Comparison of ENCODE assay signal across 11 cellular contexts in the genomic region with DNA sequence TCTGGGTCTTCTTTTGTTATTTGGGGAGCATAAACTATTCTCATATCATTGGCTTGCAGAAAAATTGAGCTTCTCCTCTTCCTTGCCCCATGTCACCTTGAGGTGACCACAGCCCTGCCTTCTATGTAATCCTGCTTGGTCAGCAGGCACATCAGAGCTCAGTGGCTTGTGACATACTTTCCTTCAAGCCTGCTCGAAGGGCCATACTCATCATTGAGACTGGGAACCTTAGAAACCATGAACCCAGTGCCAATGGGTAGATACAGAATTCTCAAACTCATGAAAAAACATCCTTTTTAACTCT. TPM values are rescaled to one million over a fixed set of nuclear protein-coding genes. Genes with fewer than 3 reads are reported as not detected.
DNase-seq lines count a peak whose midpoint lies in the region; ATAC-seq and TF ChIP-seq lines count a peak whose summit lies in the region.
"Had no signal": no experiment of that assay in that cellular context is flagged by ENCODE, and none has a peak within 500 bp of the region (broad histone marks: within the 10 kb centered on the region; RNA-seq: fewer than 3 reads in every experiment).

No MANE protein-coding gene starts in this region.

- TF ChIP-seq CTCF in WTC11 (IDR thresholded peaks at IDR 0.05) = no peak

- peak overlapping the region; percentile 35 for H3K4me3 Mint-ChIP-seq in activated naive CD4-positive, alpha-beta T cell treated with anti-CD3 and anti-CD28 coated beads, Interleukin-2, amount 50 U/mL, for 24 hours
- peak overlapping the region; percentile 59 for H3K4me3 Mint-ChIP-seq in activated CD8-positive, alpha-beta T cell treated with anti-CD3 and anti-CD28 coated beads, Interleukin-2, amount 10 ng/mL, durations not matched to agents 7 days and 5 days
- no peak overlapping the region for H3K4me3 Mint-ChIP-seq in WTC11

- POLR2A ChIA-PET in activated CD8-positive, alpha-beta T cell treated with anti-CD3 and anti-CD28 coated beads, Interleukin-2, amount 10 ng/mL, durations not matched to agents 7 days and 5 days (lab: Charles Lee) = interaction anchor here (0.8 to 4.4 kb wide), 5 partner anchors 19 to 142 kb away, joined by 3 to 28 read pairs (median 5); a partner anchor contains a TSS
- POLR2A ChIA-PET in WTC11 (lab: Charles Lee) = no interaction called here

- peaks cover 2% of the 10 kb centered on the region for H3K27me3 Mint-ChIP-seq in activated naive CD4-positive, alpha-beta T cell treated with anti-CD3 and anti-CD28 coated beads, Interleukin-2, amount 50 U/mL, for 24 hours
- H3K27me3 Mint-ChIP-seq in activated CD8-positive, alpha-beta T cell treated with anti-CD3 and anti-CD28 coated beads, Interleukin-2, amount 10 ng/mL, durations not matched to agents 7 days and 5 days (ENCODE audit: low read depth) = peaks cover 2% of the 10 kb centered on the region
- H3K27me3 Mint-ChIP-seq in WTC11 (ENCODE audit: low read depth) = peaks cover 7% of the 10 kb centered on the region

- no peaks in the 10 kb centered on the region for H3K36me3 Mint-ChIP-seq in activated naive CD4-positive, alpha-beta T cell treated with anti-CD3 and anti-CD28 coated beads, Interleukin-2, amount 50 U/mL, for 24 hours
- H3K36me3 Mint-ChIP-seq in activated CD8-positive, alpha-beta T cell treated with anti-CD3 and anti-CD28 coated beads, Interleukin-2, amount 10 ng/mL, durations not matched to agents 7 days and 5 days (ENCODE audit: low read depth) = peaks cover 56% of the 10 kb centered on the region
- H3K36me3 Mint-ChIP-seq in WTC11 = peaks cover 16% of the 10 kb centered on the region

- H3K27ac Mint-ChIP-seq in activated naive CD4-positive, alpha-beta T cell treated with anti-CD3 and anti-CD28 coated beads, Interleukin-2, amount 50 U/mL, for 24 hours = no peak overlapping the region
- peak overlapping the region; percentile 91 for H3K27ac Mint-ChIP-seq in activated CD8-positive, alpha-beta T cell treated with anti-CD3 and anti-CD28 coated beads, Interleukin-2, amount 10 ng/mL, durations not matched to agents 7 days and 5 days
- H3K27ac Mint-ChIP-seq in WTC11 = no peak overlapping the region

- DNase-seq in activated naive CD4-positive, alpha-beta T cell (lab: John Stamatoyannopoulos, UW) = no peak
- no peak for DNase-seq in activated CD8-positive, alpha-beta T cell treated with anti-CD3 and anti-CD28 coated beads, Interleukin-2, amount 10 ng/mL, durations not matched to agents 7 days and 5 days
- DNase-seq in NCI-H1048 (lab: John Stamatoyannopoulos, UW) = no peak
- no peak for DNase-seq in NCI-H2029 (lab: John Stamatoyannopoulos, UW)
- no peak for DNase-seq in glomerular visceral epithelial cell (ENCODE audit: extremely low spot score)
- no peak for DNase-seq in WTC11 (ENCODE audit: low spot score)
- DNase-seq: erythroblast, NCI-H524 had no signal

- H3K4me1 Mint-ChIP-seq in activated naive CD4-positive, alpha-beta T cell treated with anti-CD3 and anti-CD28 coated beads, Interleukin-2, amount 50 U/mL, for 24 hours = peaks cover 44% of the 10 kb centered on the region
- H3K4me1 Mint-ChIP-seq in activated CD8-positive, alpha-beta T cell treated with anti-CD3 and anti-CD28 coated beads, Interleukin-2, amount 10 ng/mL, durations not matched to agents 7 days and 5 days (ENCODE audit: low read depth) = peaks cover 84% of the 10 kb centered on the region
- peaks cover 11% of the 10 kb centered on the region; the same call in 1 of the 2 replicates for H3K4me1 Mint-ChIP-seq in WTC11

- CTCF ChIA-PET in activated CD8-positive, alpha-beta T cell treated with anti-CD3 and anti-CD28 coated beads, Interleukin-2, amount 10 ng/mL, durations not matched to agents 7 days and 5 days (lab: Charles Lee) = interaction anchor here (0.8 to 10.1 kb wide), 10 partner anchors 15 to 263 kb away, joined by 3 to 198 read pairs (median 8); a partner anchor contains a TSS
- CTCF ChIA-PET in WTC11 (lab: Charles Lee) = no interaction called here

- ATAC-seq in HG03097 (IDR thresholded peaks at IDR 0.05; ENCODE audit: low FRiP score, unreplicated experiment) (peak; percentile 27), WTC11 (no peak)
- peak; percentile 14 for ATAC-seq in activated CD8-positive, alpha-beta T cell treated with anti-CD3 and anti-CD28 coated beads, Interleukin-2, amount 10 ng/mL, durations not matched to agents 7 days and 5 days
- ATAC-seq: SK-N-SH treated with all-trans-retinoic acid at 6 μM for 48 hours had no signal

- no peaks in the 10 kb centered on the region for H3K9me3 Mint-ChIP-seq in activated naive CD4-positive, alpha-beta T cell treated with anti-CD3 and anti-CD28 coated beads, Interleukin-2, amount 50 U/mL, for 24 hours
- H3K9me3 Mint-ChIP-seq in activated CD8-positive, alpha-beta T cell treated with anti-CD3 and anti-CD28 coated beads, Interleukin-2, amount 10 ng/mL, durations not matched to agents 7 days and 5 days (ENCODE audit: insufficient read depth) = peaks cover 35% of the 10 kb centered on the region
- peaks cover 44% of the 10 kb centered on the region for H3K9me3 Mint-ChIP-seq in WTC11

TF ChIP-seq in WTC11, 78 proteins besides CTCF, POLR2A, EP300 and RAD21 (continues in another document):
- TF ChIP-seq NFATC4 (CRISPR knock-in tag; IDR thresholded peaks at IDR 0.05) (no peak), ZNF396 (CRISPR knock-in tag; IDR thresholded peaks at IDR 0.05; ENCODE audit: borderline replicate concordance) (no peak), TEAD1 (CRISPR knock-in tag; IDR thresholded peaks at IDR 0.05) (no peak), CREM (CRISPR knock-in tag; IDR thresholded peaks at IDR 0.05) (no peak), ZNF263 (CRISPR knock-in tag; IDR thresholded peaks at IDR 0.05; ENCODE audit: low read depth) (no peak), SOX15 (CRISPR knock-in tag; IDR thresholded peaks at IDR 0.05) (no peak), ATF1 (CRISPR knock-in tag; IDR thresholded peaks at IDR 0.05) (no peak)
- TF ChIP-seq, protein P1, sequence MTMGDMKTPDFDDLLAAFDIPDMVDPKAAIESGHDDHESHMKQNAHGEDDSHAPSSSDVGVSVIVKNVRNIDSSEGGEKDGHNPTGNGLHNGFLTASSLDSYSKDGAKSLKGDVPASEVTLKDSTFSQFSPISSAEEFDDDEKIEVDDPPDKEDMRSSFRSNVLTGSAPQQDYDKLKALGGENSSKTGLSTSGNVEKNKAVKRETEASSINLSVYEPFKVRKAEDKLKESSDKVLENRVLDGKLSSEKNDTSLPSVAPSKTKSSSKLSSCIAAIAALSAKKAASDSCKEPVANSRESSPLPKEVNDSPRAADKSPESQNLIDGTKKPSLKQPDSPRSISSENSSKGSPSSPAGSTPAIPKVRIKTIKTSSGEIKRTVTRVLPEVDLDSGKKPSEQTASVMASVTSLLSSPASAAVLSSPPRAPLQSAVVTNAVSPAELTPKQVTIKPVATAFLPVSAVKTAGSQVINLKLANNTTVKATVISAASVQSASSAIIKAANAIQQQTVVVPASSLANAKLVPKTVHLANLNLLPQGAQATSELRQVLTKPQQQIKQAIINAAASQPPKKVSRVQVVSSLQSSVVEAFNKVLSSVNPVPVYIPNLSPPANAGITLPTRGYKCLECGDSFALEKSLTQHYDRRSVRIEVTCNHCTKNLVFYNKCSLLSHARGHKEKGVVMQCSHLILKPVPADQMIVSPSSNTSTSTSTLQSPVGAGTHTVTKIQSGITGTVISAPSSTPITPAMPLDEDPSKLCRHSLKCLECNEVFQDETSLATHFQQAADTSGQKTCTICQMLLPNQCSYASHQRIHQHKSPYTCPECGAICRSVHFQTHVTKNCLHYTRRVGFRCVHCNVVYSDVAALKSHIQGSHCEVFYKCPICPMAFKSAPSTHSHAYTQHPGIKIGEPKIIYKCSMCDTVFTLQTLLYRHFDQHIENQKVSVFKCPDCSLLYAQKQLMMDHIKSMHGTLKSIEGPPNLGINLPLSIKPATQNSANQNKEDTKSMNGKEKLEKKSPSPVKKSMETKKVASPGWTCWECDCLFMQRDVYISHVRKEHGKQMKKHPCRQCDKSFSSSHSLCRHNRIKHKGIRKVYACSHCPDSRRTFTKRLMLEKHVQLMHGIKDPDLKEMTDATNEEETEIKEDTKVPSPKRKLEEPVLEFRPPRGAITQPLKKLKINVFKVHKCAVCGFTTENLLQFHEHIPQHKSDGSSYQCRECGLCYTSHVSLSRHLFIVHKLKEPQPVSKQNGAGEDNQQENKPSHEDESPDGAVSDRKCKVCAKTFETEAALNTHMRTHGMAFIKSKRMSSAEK (CRISPR knock-in tag; IDR thresholded peaks at IDR 0.05; ENCODE audit: borderline replicate concordance) = no peak
- TF ChIP-seq, protein P2, sequence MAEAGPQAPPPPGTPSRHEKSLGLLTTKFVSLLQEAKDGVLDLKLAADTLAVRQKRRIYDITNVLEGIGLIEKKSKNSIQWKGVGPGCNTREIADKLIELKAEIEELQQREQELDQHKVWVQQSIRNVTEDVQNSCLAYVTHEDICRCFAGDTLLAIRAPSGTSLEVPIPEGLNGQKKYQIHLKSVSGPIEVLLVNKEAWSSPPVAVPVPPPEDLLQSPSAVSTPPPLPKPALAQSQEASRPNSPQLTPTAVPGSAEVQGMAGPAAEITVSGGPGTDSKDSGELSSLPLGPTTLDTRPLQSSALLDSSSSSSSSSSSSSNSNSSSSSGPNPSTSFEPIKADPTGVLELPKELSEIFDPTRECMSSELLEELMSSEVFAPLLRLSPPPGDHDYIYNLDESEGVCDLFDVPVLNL (CRISPR knock-in tag; IDR thresholded peaks at IDR 0.05; ENCODE audit: borderline replicate concordance, low read depth) = no peak
- TF ChIP-seq, protein P3, sequence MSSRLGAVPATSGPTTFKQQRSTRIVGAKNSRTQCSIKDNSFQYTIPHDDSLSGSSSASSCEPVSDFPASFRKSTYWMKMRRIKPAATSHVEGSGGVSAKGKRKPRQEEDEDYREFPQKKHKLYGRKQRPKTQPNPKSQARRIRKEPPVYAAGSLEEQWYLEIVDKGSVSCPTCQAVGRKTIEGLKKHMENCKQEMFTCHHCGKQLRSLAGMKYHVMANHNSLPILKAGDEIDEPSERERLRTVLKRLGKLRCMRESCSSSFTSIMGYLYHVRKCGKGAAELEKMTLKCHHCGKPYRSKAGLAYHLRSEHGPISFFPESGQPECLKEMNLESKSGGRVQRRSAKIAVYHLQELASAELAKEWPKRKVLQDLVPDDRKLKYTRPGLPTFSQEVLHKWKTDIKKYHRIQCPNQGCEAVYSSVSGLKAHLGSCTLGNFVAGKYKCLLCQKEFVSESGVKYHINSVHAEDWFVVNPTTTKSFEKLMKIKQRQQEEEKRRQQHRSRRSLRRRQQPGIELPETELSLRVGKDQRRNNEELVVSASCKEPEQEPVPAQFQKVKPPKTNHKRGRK (CRISPR knock-in tag; IDR thresholded peaks at IDR 0.05; ENCODE audit: borderline replicate concordance) = no peak

RNA-seq across cellular contexts. Expression of a gene that starts 3.7 kb away (rescaled TPM):
- 10 to 100 TPM; 70.8 to 70.9 TPM for total RNA-seq in activated CD8-positive, alpha-beta T cell treated with anti-CD3 and anti-CD28 coated beads, Interleukin-2, amount 10 ng/mL, durations not matched to agents 7 days and 5 days
- 0.07 TPM in 1 of 3 replicates, not detected in the others for total RNA-seq in WTC11 (2021)

RNA-seq across cellular contexts. Expression of a gene that starts 20.5 kb away (rescaled TPM):
- total RNA-seq in activated CD8-positive, alpha-beta T cell treated with anti-CD3 and anti-CD28 coated beads, Interleukin-2, amount 10 ng/mL, durations not matched to agents 7 days and 5 days = 10 to 100 TPM; 38.4 to 38.8 TPM
- 0.09 TPM in 1 of 3 replicates, not detected in the others for total RNA-seq in WTC11 (2021)

RNA-seq across cellular contexts. Expression of a gene that starts 56.8 kb away (rescaled TPM):
- total RNA-seq in activated CD8-positive, alpha-beta T cell treated with anti-CD3 and anti-CD28 coated beads, Interleukin-2, amount 10 ng/mL, durations not matched to agents 7 days and 5 days = 10 to 100 TPM; 10.1 to 11.2 TPM
- not detected in 3 replicates for total RNA-seq in WTC11 (2021)

Comparison
In these comparisons a context has a peak if more than half of its experiments do, and no peak if none do; other contexts are left out.
1. RNA of a gene that starts 3.7 kb away (total RNA-seq): 70.8 to 70.9 TPM in activated CD8-positive, alpha-beta T cell treated with anti-CD3 and anti-CD28 coated beads, Interleukin-2, amount 10 ng/mL, durations not matched to agents 7 days and 5 days; 0.07 TPM in WTC11; every median in the first group is over 10 times any median in the second.
2. RNA of a gene that starts 20.5 kb away (total RNA-seq): 38.4 to 38.8 TPM in activated CD8-positive, alpha-beta T cell treated with anti-CD3 and anti-CD28 coated beads, Interleukin-2, amount 10 ng/mL, durations not matched to agents 7 days and 5 days; 0.09 TPM in WTC11; every median in the first group is over 10 times any median in the second.